In the genomic region with DNA sequence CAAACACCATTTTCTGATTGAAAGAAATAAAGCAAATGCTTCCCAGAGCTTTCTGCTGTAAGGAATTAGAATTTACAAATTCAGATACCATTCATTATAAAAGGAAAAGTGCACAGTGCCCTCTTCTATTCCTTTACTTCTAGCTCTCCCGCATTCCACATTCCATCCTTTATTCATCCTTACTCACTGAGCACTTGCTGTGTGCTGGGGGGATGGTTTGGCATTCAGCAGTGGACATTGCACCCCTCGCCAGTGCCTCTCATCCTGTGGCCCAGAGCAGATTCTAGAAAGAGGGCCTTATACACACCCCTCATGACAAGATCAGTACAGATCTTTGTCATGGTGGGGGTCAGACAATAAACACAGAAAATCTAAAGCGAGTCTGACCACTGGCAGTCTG, we compare ENCODE assay signal across 14 cellular contexts.
DNase-seq lines count a peak whose midpoint lies in the region; ATAC-seq and TF ChIP-seq lines count a peak whose summit lies in the region.
"Had no signal": no experiment of that assay in that cellular context is flagged by ENCODE, and none has a peak within 500 bp of the region (broad histone marks: within the 10 kb centered on the region; RNA-seq: fewer than 3 reads in every experiment).

No MANE protein-coding gene starts in this region.

- H2AFZ ChIP-seq in Karpas-422 (ENCODE audit: low read length) (no peak overlapping the region), mammary epithelial cell (ENCODE audit: low read depth, low read length) (no peak overlapping the region), neural progenitor cell (replicated peaks) (no peak overlapping the region)

- H3K4me1 ChIP-seq in Karpas-422 (ENCODE audit: low read length) (peaks cover 71% of the 10 kb centered on the region), mammary epithelial cell (ENCODE audit: insufficient read depth, low read length) (peaks cover 47% of the 10 kb centered on the region), neural progenitor cell (no peaks in the 10 kb centered on the region)

- H3K4me3 ChIP-seq in Karpas-422 (ENCODE audit: low read length) (no peak overlapping the region), mammary epithelial cell (replicated peaks in 1 of 3; ENCODE audit: insufficient read depth in 1 of 3, low read depth in 2 of 3, low read length in 3 of 3) (no peak overlapping the region), neural progenitor cell (no peak overlapping the region)
- H3K4me3 ChIP-seq: body of pancreas had no signal

- H3F3A ChIP-seq in neural progenitor cell (ENCODE audit: low read depth): no peaks in the 10 kb centered on the region

- dilution Hi-C loops in mammary epithelial cell (cut with HindIII; ENCODE audit: low sequenced_read_pairs): no loop called here

- peak overlapping the region; percentile 55 for H3K27ac ChIP-seq in Karpas-422 (ENCODE audit: low read length)
- peak overlapping the region; percentile 70 for H3K27ac ChIP-seq in mammary epithelial cell (ENCODE audit: insufficient read depth, low read depth, low read length)
- no peak overlapping the region for H3K27ac ChIP-seq in neural progenitor cell
- H3K27ac ChIP-seq: HL-60 had no signal

- 91% methylated on average over 3 of the region's 3 CpGs for whole genome bisulfite sequencing in mammary epithelial cell (ENCODE audit: low coverage, missing lambda C conversion rate)

- H3K4me3 Mint-ChIP-seq in neural progenitor cell: no peak overlapping the region
- no peak overlapping the region for H3K4me3 Mint-ChIP-seq in naive thymus-derived CD8-positive, alpha-beta T cell
- H3K4me3 Mint-ChIP-seq: activated T-helper 1 cell treated with anti-CD3 and anti-CD28 coated beads, Interleukin-12 subunit alpha, Interleukin-12 subunit beta, Interleukin-2, Interleukin-4 antibody, amounts not matched to agents 30 ng/mL and 10 ng/mL and 1 ng/mL, durations not matched to agents 14 hours and 24 hours and 36 hours had no signal

- ATAC-seq in naive thymus-derived CD8-positive, alpha-beta T cell: no peak
- ATAC-seq: body of pancreas had no signal

- in situ Hi-C loops in ACHN (cut with HindIII; ENCODE audit: low pct_ligation_motif_present, low pct_unique_long_range_greater_than_20kb, low sequenced_read_pairs) (no loop called here), mammary epithelial cell (cut with MboI; ENCODE audit: low sequenced_read_pairs in 2 of 2) (no loop called here)

- no peaks in the 10 kb centered on the region for H3K36me3 ChIP-seq in Karpas-422 (ENCODE audit: insufficient read depth, low read length)
- H3K36me3 ChIP-seq in mammary epithelial cell (ENCODE audit: insufficient read depth, low read length): no peaks in the 10 kb centered on the region
- H3K36me3 ChIP-seq in neural progenitor cell: no peaks in the 10 kb centered on the region

- H3K27ac Mint-ChIP-seq in neural progenitor cell: peak overlapping the region; percentile 5
- H3K27ac Mint-ChIP-seq in naive thymus-derived CD8-positive, alpha-beta T cell: peak overlapping the region in 1 of 10 donors; percentile 27
- H3K27ac Mint-ChIP-seq: activated T-helper 1 cell treated with anti-CD3 and anti-CD28 coated beads, Interleukin-12 subunit alpha, Interleukin-12 subunit beta, Interleukin-2, Interleukin-4 antibody, amounts not matched to agents 30 ng/mL and 10 ng/mL and 1 ng/mL, durations not matched to agents 14 hours and 24 hours and 36 hours had no signal

- H3K27me3 ChIP-seq in Karpas-422 (ENCODE audit: low read length) (no peaks in the 10 kb centered on the region), mammary epithelial cell (ENCODE audit: insufficient read depth, low read length) (no peaks in the 10 kb centered on the region), neural progenitor cell (no peaks in the 10 kb centered on the region)
- H3K27me3 ChIP-seq: body of pancreas had no signal

- H3K9me3 ChIP-seq in Karpas-422 (ENCODE audit: low read length): no peaks in the 10 kb centered on the region
- no peaks in the 10 kb centered on the region for H3K9me3 ChIP-seq in mammary epithelial cell (replicated peaks; ENCODE audit: insufficient read depth, low read length)
- H3K9me3 ChIP-seq in neural progenitor cell (ENCODE audit: low read depth): no peaks in the 10 kb centered on the region
- H3K9me3 ChIP-seq: body of pancreas had no signal

- intact Hi-C loops in mammary epithelial cell (cut with micrococcal nuclease): no loop called here

- TF ChIP-seq CTCF in mammary epithelial cell (conservative IDR thresholded peaks at IDR 0.05 in 1 of 2, IDR thresholded peaks at IDR 0.05 in 1 of 2; ENCODE audit: extremely low read depth in 1 of 2, insufficient read depth in 1 of 2, low read depth in 1 of 2, low read length in 2 of 2) (no peak), neural progenitor cell (IDR thresholded peaks at IDR 0.05) (no peak), GM10266 (IDR thresholded peaks at IDR 0.05; ENCODE audit: control insufficient read depth, insufficient read depth, low read depth, missing control alignments) (no peak)

- DNase-seq in ACHN (peak; percentile 23), Karpas-422 (no peak), mammary epithelial cell (no peak), neural progenitor cell (ENCODE audit: low spot score) (no peak), NCI-H510A (lab: John Stamatoyannopoulos, UW) (no peak), GM19238 (ENCODE audit: insufficient read length, low spot score) (no peak), GM10266 (ENCODE audit: extremely low spot score) (no peak)
- DNase-seq in naive thymus-derived CD8-positive, alpha-beta T cell: no peak
- DNase-seq: DND-41; NK-92 treated with Interleukin-12 subunit alpha and Interleukin-12 subunit beta, amount 100 ng/mL, for 24 hours; occipital lobe had no signal

- H4K20me1 ChIP-seq in Karpas-422 (ENCODE audit: insufficient read depth, low read depth, low read length) (no peaks in the 10 kb centered on the region), mammary epithelial cell (ENCODE audit: insufficient read depth, low read length) (no peaks in the 10 kb centered on the region), neural progenitor cell (ENCODE audit: low read depth) (no peaks in the 10 kb centered on the region)

- no TSS peak for BruUV-seq in mammary epithelial cell (replicated peaks; lab: Mats Ljungman, UMichigan)

- H3K79me2 ChIP-seq in Karpas-422 (ENCODE audit: low read length): peaks cover 12% of the 10 kb centered on the region; the same call in 1 of the 2 replicates
- H3K79me2 ChIP-seq in mammary epithelial cell (ENCODE audit: insufficient read depth, low read length): no peaks in the 10 kb centered on the region
- H3K79me2 ChIP-seq in neural progenitor cell (ENCODE audit: low read depth): no peaks in the 10 kb centered on the region

- H3K9me2 ChIP-seq in Karpas-422 (replicated peaks; ENCODE audit: insufficient read depth, low read length): no peaks in the 10 kb centered on the region

- no peaks in the 10 kb centered on the region for H3K9me3 Mint-ChIP-seq in neural progenitor cell
- no peaks in the 10 kb centered on the region for H3K9me3 Mint-ChIP-seq in naive thymus-derived CD8-positive, alpha-beta T cell
- H3K9me3 Mint-ChIP-seq: activated T-helper 1 cell treated with anti-CD3 and anti-CD28 coated beads, Interleukin-12 subunit alpha, Interleukin-12 subunit beta, Interleukin-2, Interleukin-4 antibody, amounts not matched to agents 30 ng/mL and 10 ng/mL and 1 ng/mL, durations not matched to agents 14 hours and 24 hours and 36 hours had no signal

- H3K27me3 Mint-ChIP-seq in neural progenitor cell (ENCODE audit: insufficient read depth, low read depth): peaks cover 3% of the 10 kb centered on the region
- H3K27me3 Mint-ChIP-seq in naive thymus-derived CD8-positive, alpha-beta T cell: peaks cover 0 to 5% (median 0%) of the 10 kb centered on the region in 5 donors

- CTCF ChIA-PET in mammary epithelial cell (lab: Charles Lee; ENCODE audit: low non-redundant PET): no interaction called here

- H3K4me2 ChIP-seq in Karpas-422 (ENCODE audit: low read depth, low read length, poor library complexity, severe bottlenecking) (no peak overlapping the region), mammary epithelial cell (ENCODE audit: insufficient read depth, low read depth, low read length) (no peak overlapping the region), neural progenitor cell (no peak overlapping the region)

- no peaks in the 10 kb centered on the region for H3K36me3 Mint-ChIP-seq in neural progenitor cell
- no peaks in the 10 kb centered on the region for H3K36me3 Mint-ChIP-seq in naive thymus-derived CD8-positive, alpha-beta T cell

- H3K9ac ChIP-seq in Karpas-422 (ENCODE audit: low read length) (no peak overlapping the region), mammary epithelial cell (ENCODE audit: insufficient read depth, low read length) (no peak overlapping the region), neural progenitor cell (no peak overlapping the region)

- H3K4me1 Mint-ChIP-seq in neural progenitor cell: peaks cover 27% of the 10 kb centered on the region
- peaks cover 3 to 30% (median 8%) of the 10 kb centered on the region in 4 donors for H3K4me1 Mint-ChIP-seq in naive thymus-derived CD8-positive, alpha-beta T cell

- POLR2A ChIA-PET in naive thymus-derived CD8-positive, alpha-beta T cell (lab: Charles Lee): no interaction called here
